ENCODE assay signal across 23 cellular contexts in the genomic region with DNA sequence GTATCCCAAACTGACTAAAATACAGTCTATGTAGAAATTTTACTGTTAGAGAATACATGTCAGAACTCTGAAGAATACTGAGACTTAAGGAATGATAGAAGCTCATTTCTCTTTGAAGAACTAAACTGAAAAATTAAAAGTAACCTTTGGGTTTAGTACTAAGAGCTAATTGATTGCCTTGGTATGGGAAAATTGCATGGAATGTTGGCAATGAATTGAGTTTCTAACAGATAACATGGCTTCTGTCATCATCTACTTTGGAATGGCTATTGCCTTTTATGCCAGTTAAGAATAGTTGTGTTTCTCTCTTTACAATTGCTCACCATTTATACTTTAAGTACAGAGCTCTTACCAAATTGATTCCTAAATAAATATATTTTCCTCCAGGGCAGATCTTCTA.
"Had no signal": no experiment of that assay in that cellular context is flagged by ENCODE, and none has a peak within 500 bp of the region (broad histone marks: within the 10 kb centered on the region; RNA-seq: fewer than 3 reads in every experiment).

No MANE protein-coding gene starts in this region.

- H3K27me3 Mint-ChIP-seq: activated CD4-positive, alpha-beta memory T cell treated with anti-CD3 and anti-CD28 coated beads for 36 hours; activated CD4-positive, alpha-beta T cell treated with anti-CD3 and anti-CD28 coated beads, Interleukin-2, amount 10 ng/mL, durations not matched to agents 7 days and 5 days; central memory CD8-positive, alpha-beta T cell had no signal

- H3K36me3 Mint-ChIP-seq: activated CD4-positive, alpha-beta memory T cell treated with anti-CD3 and anti-CD28 coated beads for 36 hours; activated naive CD4-positive, alpha-beta T cell treated with anti-CD3 and anti-CD28 coated beads, Interleukin-2, amount 50 U/mL, for 72 hours had no signal

- H3K4me3 Mint-ChIP-seq: activated CD4-positive, alpha-beta memory T cell treated with anti-CD3 and anti-CD28 coated beads for 36 hours; activated CD4-positive, alpha-beta T cell treated with anti-CD3 and anti-CD28 coated beads, Interleukin-2, amount 10 ng/mL, durations not matched to agents 7 days and 5 days; activated T-cell treated with anti-CD3 and anti-CD28 coated beads, Interleukin-2, amount 50 U/mL, for 4 hours; central memory CD8-positive, alpha-beta T cell had no signal

- H3K4me3 ChIP-seq: MG63 had no signal

- H3K27ac Mint-ChIP-seq: activated CD4-positive, alpha-beta memory T cell treated with anti-CD3 and anti-CD28 coated beads for 36 hours; activated CD4-positive, alpha-beta T cell treated with anti-CD3 and anti-CD28 coated beads, Interleukin-2, amount 10 ng/mL, durations not matched to agents 7 days and 5 days; activated naive CD4-positive, alpha-beta T cell treated with anti-CD3 and anti-CD28 coated beads, Interleukin-2, amount 50 U/mL, for 72 hours had no signal

- H3K36me3 ChIP-seq: MG63 had no signal

- DNase-seq: activated CD4-positive, alpha-beta memory T cell treated with anti-CD3 and anti-CD28 coated beads for 36 hours; activated CD4-positive, alpha-beta T cell treated with anti-CD3 and anti-CD28 coated beads, Interleukin-2, amount 10 ng/mL, durations not matched to agents 7 days and 5 days; activated CD4-positive, CD25-positive, alpha-beta regulatory T cell; activated CD8-positive, alpha-beta memory T cell treated with anti-CD3 and anti-CD28 coated beads for 24 hours; activated effector memory CD4-positive, alpha-beta T cell treated with anti-CD3 and anti-CD28 coated beads, Interleukin-2, amount 50 U/mL, for 16 hours; activated naive CD4-positive, alpha-beta T cell treated with Interleukin-2 at 50 U/mL for 16 hours; activated T-cell treated with anti-CD3 and anti-CD28 coated beads, Interleukin-2, amount 50 U/mL, for 4 hours; MG63; MV-4-11; NCI-H1092 treated with DMSO at 0.1 percent for 48 hours; NCI-H1417 treated with DMSO at 0.1 percent for 48 hours; NCI-H1694; NCI-H2029; NCI-H2107; NCI-H345; NCI-H510A; NCI-H526 treated with DMSO at 0.1 percent for 48 hours; NCI-H82; SIG-M5; T-helper 1 cell had no signal

- H3K4me1 Mint-ChIP-seq: activated CD4-positive, alpha-beta T cell treated with anti-CD3 and anti-CD28 coated beads, Interleukin-2, amount 10 ng/mL, durations not matched to agents 7 days and 5 days; central memory CD8-positive, alpha-beta T cell had no signal

- H3K27me3 ChIP-seq: MG63 had no signal

- H3K9me3 Mint-ChIP-seq: activated CD4-positive, alpha-beta T cell treated with anti-CD3 and anti-CD28 coated beads, Interleukin-2, amount 10 ng/mL, durations not matched to agents 7 days and 5 days had no signal

- ATAC-seq: activated naive CD4-positive, alpha-beta T cell treated with anti-CD3 and anti-CD28 coated beads, Interleukin-2, amount 50 U/mL, for 72 hours; activated T-cell treated with anti-CD3 and anti-CD28 coated beads, Interleukin-2, amount 50 U/mL, for 4 hours had no signal

- H3K27ac ChIP-seq: VCaP had no signal

- H3K9me3 ChIP-seq: MG63 had no signal
